In genomic region chr4:146105464-146105863, GRCh38 we compare ENCODE assay signal across 12 cellular contexts.
DNase-seq lines count a peak whose midpoint lies in the region; ATAC-seq and TF ChIP-seq lines count a peak whose summit lies in the region.
"Had no signal": no experiment of that assay in that cellular context is flagged by ENCODE, and none has a peak within 500 bp of the region (broad histone marks: within the 10 kb centered on the region; RNA-seq: fewer than 3 reads in every experiment).

No MANE protein-coding gene starts in this region.

- H4K20me1 ChIP-seq in Karpas-422 (ENCODE audit: insufficient read depth, low read depth, low read length), result no peaks in the 10 kb centered on the region

- DNase-seq in Karpas-422, result peak; percentile 52
- DNase-seq in naive thymus-derived CD4-positive, alpha-beta T cell, result no peak
- DNase-seq in GM13977 (ENCODE audit: low spot score), result no peak
- no peak for DNase-seq in NCI-H446 (lab: John Stamatoyannopoulos, UW)
- DNase-seq in cerebellar cortex (ENCODE audit: low spot score), result no peak
- DNase-seq: activated CD8-positive, alpha-beta memory T cell treated with anti-CD3 and anti-CD28 coated beads, Interleukin-2, amount 50 U/mL, for 48 hours; IMR-90; left cardiac atrium; NCI-H345 had no signal

- H3K4me1 Mint-ChIP-seq in naive thymus-derived CD4-positive, alpha-beta T cell, result peaks cover 0 to 4% (median 0%) of the 10 kb centered on the region in 7 donors

- no peaks in the 10 kb centered on the region for H3K9me3 ChIP-seq in Karpas-422 (ENCODE audit: low read length)
- no peaks in the 10 kb centered on the region for H3K9me3 ChIP-seq in naive thymus-derived CD4-positive, alpha-beta T cell (ENCODE audit: control insufficient read depth in 2 of 3, low read length in 3 of 3)
- H3K9me3 ChIP-seq: breast epithelium had no signal

- in situ Hi-C loops in GM13977 (cut with MboI; ENCODE audit: low pct_unique_long_range_greater_than_20kb, low sequenced_read_pairs, unreplicated experiment), result no loop called here

- H3K4me2 ChIP-seq in Karpas-422 (ENCODE audit: low read depth, low read length, poor library complexity, severe bottlenecking), result no peak overlapping the region

- no peaks in the 10 kb centered on the region for H3K36me3 Mint-ChIP-seq in naive thymus-derived CD4-positive, alpha-beta T cell

- peak overlapping the region; percentile 8 for H3K27ac ChIP-seq in Karpas-422 (ENCODE audit: low read length)
- no peak overlapping the region for H3K27ac ChIP-seq in naive thymus-derived CD4-positive, alpha-beta T cell (ENCODE audit: low read depth, low read length)

- no peak overlapping the region for H3K4me3 ChIP-seq in Karpas-422 (ENCODE audit: low read length)
- no peak overlapping the region for H3K4me3 ChIP-seq in naive thymus-derived CD4-positive, alpha-beta T cell (ENCODE audit: low read length)
- H3K4me3 ChIP-seq: breast epithelium had no signal

- no peaks in the 10 kb centered on the region for H3K9me2 ChIP-seq in Karpas-422 (replicated peaks; ENCODE audit: insufficient read depth, low read length)

- TF ChIP-seq CTCF in GM13977 (IDR thresholded peaks at IDR 0.05; ENCODE audit: extremely low read depth, insufficient read depth, missing control alignments), result no peak

- H3K9ac ChIP-seq in Karpas-422 (ENCODE audit: low read length), result no peak overlapping the region

- no peaks in the 10 kb centered on the region for H3K79me2 ChIP-seq in Karpas-422 (ENCODE audit: low read length)

- ATAC-seq in GM19372 (IDR thresholded peaks at IDR 0.05; ENCODE audit: low read depth, unreplicated experiment) (peak; percentile 37), HG02610 (IDR thresholded peaks at IDR 0.05; ENCODE audit: unreplicated experiment) (peak; percentile 41)
- ATAC-seq in naive thymus-derived CD4-positive, alpha-beta T cell, result peak; percentile 64

- no peaks in the 10 kb centered on the region for H3K36me3 ChIP-seq in Karpas-422 (ENCODE audit: insufficient read depth, low read length)
- H3K36me3 ChIP-seq in naive thymus-derived CD4-positive, alpha-beta T cell (ENCODE audit: control insufficient read depth in 2 of 3, insufficient read depth in 3 of 3, low read length in 3 of 3), result no peaks in the 10 kb centered on the region
- H3K36me3 ChIP-seq: breast epithelium had no signal

- no peaks in the 10 kb centered on the region for H3K9me3 Mint-ChIP-seq in naive thymus-derived CD4-positive, alpha-beta T cell

- POLR2A ChIA-PET in naive thymus-derived CD4-positive, alpha-beta T cell (lab: Charles Lee), result no interaction called here

- intact Hi-C loops in naive thymus-derived CD4-positive, alpha-beta T cell (cut with micrococcal nuclease), result no loop called here

- peaks cover 3 to 23% (median 11%) of the 10 kb centered on the region in 5 donors for H3K27me3 Mint-ChIP-seq in naive thymus-derived CD4-positive, alpha-beta T cell

- no peak overlapping the region for H3K27ac Mint-ChIP-seq in naive thymus-derived CD4-positive, alpha-beta T cell

- H3K27me3 ChIP-seq in Karpas-422 (ENCODE audit: low read length), result no peaks in the 10 kb centered on the region
- H3K27me3 ChIP-seq in naive thymus-derived CD4-positive, alpha-beta T cell (ENCODE audit: control insufficient read depth in 2 of 2, insufficient read depth in 2 of 2, low read length in 2 of 2), result no peaks in the 10 kb centered on the region
- H3K27me3 ChIP-seq: breast epithelium had no signal

- CTCF ChIA-PET in naive thymus-derived CD4-positive, alpha-beta T cell (lab: Charles Lee), result no interaction called here

- peaks cover 17% of the 10 kb centered on the region for H3K4me1 ChIP-seq in Karpas-422 (ENCODE audit: low read length)
- H3K4me1 ChIP-seq in naive thymus-derived CD4-positive, alpha-beta T cell (ENCODE audit: control insufficient read depth in 2 of 2, insufficient read depth in 2 of 2, low read length in 2 of 2), result no peaks in the 10 kb centered on the region
- H3K4me1 ChIP-seq: breast epithelium had no signal

- peak overlapping the region; percentile 3; the same call in 1 of the 2 replicates for H2AFZ ChIP-seq in Karpas-422 (ENCODE audit: low read length)

- H3K4me3 Mint-ChIP-seq in naive thymus-derived CD4-positive, alpha-beta T cell, result no peak overlapping the region
